ENCODE assay signal across 15 cellular contexts in the genomic region with DNA sequence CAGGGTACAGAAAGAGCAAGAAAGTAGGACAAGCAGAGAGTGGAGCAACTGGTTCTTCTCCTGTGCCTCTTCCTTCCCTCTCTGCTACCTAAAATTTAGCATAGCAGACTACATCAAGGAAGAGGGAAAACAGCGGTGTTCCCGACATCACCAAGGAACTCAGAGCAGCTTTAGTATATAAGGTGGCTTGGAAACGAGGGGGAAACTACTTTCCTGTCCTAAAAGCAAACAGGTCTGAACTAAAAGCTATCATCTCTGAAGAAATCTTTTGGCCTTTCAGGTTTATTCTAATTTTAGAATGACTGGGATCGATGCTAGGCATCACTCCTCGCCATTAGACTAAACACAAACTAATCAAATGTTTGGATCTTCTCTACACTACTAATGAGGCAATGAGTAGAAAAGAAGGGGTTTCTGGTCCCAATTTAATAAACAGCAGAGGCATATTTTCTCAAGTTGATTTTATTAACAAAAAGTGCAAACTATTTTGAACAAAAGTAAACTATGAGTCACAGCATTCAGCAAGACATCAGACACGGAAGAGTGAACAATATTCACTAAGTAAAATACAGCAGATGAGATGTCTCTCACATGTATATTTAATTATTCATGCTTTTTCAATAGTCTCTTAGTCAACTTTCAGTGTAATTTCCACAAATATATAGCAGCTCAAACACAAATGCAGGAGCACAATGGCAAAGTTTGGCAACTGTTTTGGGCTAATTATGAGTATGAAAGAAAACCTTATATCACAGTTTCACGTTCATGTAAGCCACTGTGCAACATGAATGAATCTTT.
DNase-seq lines count a peak whose midpoint lies in the region; ATAC-seq and TF ChIP-seq lines count a peak whose summit lies in the region.
"Had no signal": no experiment of that assay in that cellular context is flagged by ENCODE, and none has a peak within 500 bp of the region (broad histone marks: within the 10 kb centered on the region; RNA-seq: fewer than 3 reads in every experiment).

No MANE protein-coding gene starts in this region.

- no peak for TF ChIP-seq CTCF in activated B cell treated with CpG ODN at 0.5 μM for 24 hours (IDR thresholded peaks at IDR 0.05)
- no peak for TF ChIP-seq CTCF in tibial artery (IDR thresholded peaks at IDR 0.05)

- H3K4me3 Mint-ChIP-seq in activated naive CD8-positive, alpha-beta T cell: no peak overlapping the region
- no peak overlapping the region for H3K4me3 Mint-ChIP-seq in activated naive CD8-positive, alpha-beta T cell treated with anti-CD3 and anti-CD28 coated beads, Interleukin-2, amount 50 U/mL, for 24 hours
- H3K4me3 Mint-ChIP-seq in activated B cell treated with CpG ODN at 0.5 μM for 24 hours: no peak overlapping the region
- H3K4me3 Mint-ChIP-seq: activated T-cell treated with anti-CD3 and anti-CD28 coated beads, Interleukin-2, amount 50 U/mL, for 4 hours; type B pancreatic cell had no signal

- no peak overlapping the region for H3K4me3 ChIP-seq in urinary bladder (ENCODE audit: low read depth, low read length)
- no peak overlapping the region for H3K4me3 ChIP-seq in tibial artery
- H3K4me3 ChIP-seq: gastrocnemius medialis, left lung had no signal

- no peaks in the 10 kb centered on the region for H3K9me3 ChIP-seq in tibial artery
- H3K9me3 ChIP-seq: gastrocnemius medialis, left lung had no signal

- WGBS in urinary bladder: 78% methylated on average over 7 of the region's 7 CpGs

- no peak for ATAC-seq in activated naive CD8-positive, alpha-beta T cell treated with anti-CD3 and anti-CD28 coated beads, Interleukin-2, amount 50 U/mL, for 24 hours
- no peak for ATAC-seq in activated B cell treated with CpG ODN at 0.5 μM for 24 hours (ENCODE audit: low read depth)
- ATAC-seq: activated T-cell treated with anti-CD3 and anti-CD28 coated beads, Interleukin-2, amount 50 U/mL, for 4 hours; gastrocnemius medialis; left lung had no signal

- intact Hi-C loops in activated B cell treated with CpG ODN at 0.5 μM for 24 hours (cut with micrococcal nuclease) (no loop called here), tibial artery (cut with DNase I; ENCODE audit: low total_unique reads) (no loop called here)

- H3K27me3 ChIP-seq in tibial artery: no peaks in the 10 kb centered on the region
- H3K27me3 ChIP-seq: gastrocnemius medialis, left lung had no signal

- no peaks in the 10 kb centered on the region for H3K9me3 Mint-ChIP-seq in activated naive CD8-positive, alpha-beta T cell (ENCODE audit: low read depth)
- H3K9me3 Mint-ChIP-seq in activated naive CD8-positive, alpha-beta T cell treated with anti-CD3 and anti-CD28 coated beads, Interleukin-2, amount 50 U/mL, for 24 hours: no peaks in the 10 kb centered on the region
- H3K9me3 Mint-ChIP-seq in activated B cell treated with CpG ODN at 0.5 μM for 24 hours: no peaks in the 10 kb centered on the region
- H3K9me3 Mint-ChIP-seq: activated T-cell treated with anti-CD3 and anti-CD28 coated beads, Interleukin-2, amount 50 U/mL, for 4 hours; type B pancreatic cell had no signal

- H3K27ac ChIP-seq in urinary bladder (ENCODE audit: low read depth) (peak overlapping the region; percentile 16), tibial artery (peak overlapping the region in 1 of 2 donors; percentile 23)
- H3K27ac ChIP-seq: gastrocnemius medialis had no signal

- no peak for DNase-seq in activated naive CD8-positive, alpha-beta T cell treated with anti-CD3 and anti-CD28 coated beads, Interleukin-2, amount 50 U/mL, for 24 hours
- DNase-seq in activated B cell treated with CpG ODN at 0.5 μM for 24 hours (no peak), foreskin melanocyte (peak; percentile 57), OCI-M2 (lab: John Stamatoyannopoulos, UW; ENCODE audit: unreplicated experiment) (no peak), tibial artery (no peak)
- DNase-seq in central memory CD4-positive, alpha-beta T cell: no peak
- DNase-seq: ACHN; activated CD4-positive, alpha-beta T cell treated with anti-CD3 and anti-CD28 coated beads, Interleukin-2, amount 50 U/mL, for 4 hours; activated T-cell treated with anti-CD3 and anti-CD28 coated beads, Interleukin-2, amount 50 U/mL, for 4 hours; gastrocnemius medialis; left lung; NCI-H1694 treated with DMSO at 0.1 percent for 48 hours had no signal

- no peaks in the 10 kb centered on the region for H3K27me3 Mint-ChIP-seq in activated naive CD8-positive, alpha-beta T cell
- no peaks in the 10 kb centered on the region for H3K27me3 Mint-ChIP-seq in activated naive CD8-positive, alpha-beta T cell treated with anti-CD3 and anti-CD28 coated beads, Interleukin-2, amount 50 U/mL, for 24 hours
- H3K27me3 Mint-ChIP-seq in activated B cell treated with CpG ODN at 0.5 μM for 24 hours: no peaks in the 10 kb centered on the region
- H3K27me3 Mint-ChIP-seq: type B pancreatic cell had no signal

- peak overlapping the region; percentile 61 for H3K27ac Mint-ChIP-seq in activated naive CD8-positive, alpha-beta T cell
- no peak overlapping the region for H3K27ac Mint-ChIP-seq in activated naive CD8-positive, alpha-beta T cell treated with anti-CD3 and anti-CD28 coated beads, Interleukin-2, amount 50 U/mL, for 24 hours
- H3K27ac Mint-ChIP-seq in activated B cell treated with CpG ODN at 0.5 μM for 24 hours: peak overlapping the region; percentile 57
- H3K27ac Mint-ChIP-seq: type B pancreatic cell had no signal

- peaks cover 12% of the 10 kb centered on the region for H3K36me3 Mint-ChIP-seq in activated naive CD8-positive, alpha-beta T cell
- peaks cover 37% of the 10 kb centered on the region for H3K36me3 Mint-ChIP-seq in activated naive CD8-positive, alpha-beta T cell treated with anti-CD3 and anti-CD28 coated beads, Interleukin-2, amount 50 U/mL, for 24 hours (ENCODE audit: low read depth)
- H3K36me3 Mint-ChIP-seq in activated B cell treated with CpG ODN at 0.5 μM for 24 hours (ENCODE audit: low read depth): peaks cover 34% of the 10 kb centered on the region

- H3K36me3 ChIP-seq in urinary bladder (ENCODE audit: insufficient read depth) (no peaks in the 10 kb centered on the region), tibial artery (peaks cover 0 to 10% (median 10%) of the 10 kb centered on the region in 3 donors)
- H3K36me3 ChIP-seq: left lung had no signal

- peaks cover 18% of the 10 kb centered on the region for H3K4me1 Mint-ChIP-seq in activated naive CD8-positive, alpha-beta T cell (ENCODE audit: low read depth)
- peaks cover 29% of the 10 kb centered on the region for H3K4me1 Mint-ChIP-seq in activated naive CD8-positive, alpha-beta T cell treated with anti-CD3 and anti-CD28 coated beads, Interleukin-2, amount 50 U/mL, for 24 hours
- peaks cover 32% of the 10 kb centered on the region for H3K4me1 Mint-ChIP-seq in activated B cell treated with CpG ODN at 0.5 μM for 24 hours

- CTCF ChIA-PET in activated B cell treated with CpG ODN at 0.5 μM for 24 hours (lab: Charles Lee): interaction anchor here (1.6 kb wide), 1 partner anchor 479 kb away, joined by 3 read pairs; no protein-coding TSS in a partner anchor

- H3K4me1 ChIP-seq in urinary bladder (ENCODE audit: insufficient read depth) (no peaks in the 10 kb centered on the region), tibial artery (peaks cover 0 to 33% (median 6%) of the 10 kb centered on the region in 4 donors)

- POLR2A ChIA-PET in activated B cell treated with CpG ODN at 0.5 μM for 24 hours (lab: Charles Lee): no interaction called here
